In genomic region chr17:39755550-39756375, GRCh38 we compare ENCODE assay signal across 8 cellular contexts. TPM values are rescaled to one million over a fixed set of nuclear protein-coding genes. Genes with fewer than 3 reads are reported as not detected.
A peak's percentile ranks its signal among the peaks of the same experiment; 100 is the strongest.
DNase-seq lines count a peak whose midpoint lies in the region; ATAC-seq and TF ChIP-seq lines count a peak whose summit lies in the region.

No MANE protein-coding gene starts in this region.

- no peak overlapping the region for H4K91ac ChIP-seq in trophoblast cell (ENCODE audit: low read depth, low read length)

- no peak overlapping the region for H4K8ac ChIP-seq in trophoblast cell (ENCODE audit: low read depth, low read length)

- H2AFZ ChIP-seq in trophoblast cell (ENCODE audit: insufficient read depth, low read length, poor library complexity): no peak overlapping the region

- peaks cover 53% of the 10 kb centered on the region for H3K4me1 Mint-ChIP-seq in activated CD4-positive, alpha-beta T cell treated with anti-CD3 and anti-CD28 coated beads, Interleukin-2, amount 10 ng/mL, durations not matched to agents 24 days and 14 days

- H3K36me3 ChIP-seq in heart left ventricle: no peaks in the 10 kb centered on the region
- H3K36me3 ChIP-seq in esophagus (ENCODE audit: control insufficient read depth in 2 of 2, insufficient read depth in 2 of 2, low read length in 1 of 2): no peaks in the 10 kb centered on the region
- H3K36me3 ChIP-seq in trophoblast cell (ENCODE audit: control insufficient read depth in 1 of 2, insufficient read depth in 2 of 2, low read length in 2 of 2): no peaks in the 10 kb centered on the region
- no peaks in the 10 kb centered on the region for H3K36me3 ChIP-seq in SJCRH30

- peak overlapping the region; percentile 66 for H3K4me3 Mint-ChIP-seq in activated CD4-positive, alpha-beta T cell treated with anti-CD3 and anti-CD28 coated beads, Interleukin-2, amount 10 ng/mL, durations not matched to agents 24 days and 14 days

- no peak overlapping the region for H2BK120ac ChIP-seq in trophoblast cell (ENCODE audit: insufficient read depth, low read length, poor library complexity)

- no peak overlapping the region for H3K4me3 ChIP-seq in heart left ventricle
- no peak overlapping the region for H3K4me3 ChIP-seq in esophagus (ENCODE audit: low read depth in 1 of 2, low read length in 2 of 2)
- H3K4me3 ChIP-seq in trophoblast cell (ENCODE audit: low read depth, low read length): no peak overlapping the region
- H3K4me3 ChIP-seq in SJCRH30: no peak overlapping the region

- H3K4me1 ChIP-seq in heart left ventricle (peaks cover 0 to 43% (median 19%) of the 10 kb centered on the region in 12 donors), esophagus (ENCODE audit: control insufficient read depth in 2 of 2, insufficient read depth in 2 of 2, low read length in 1 of 2) (peaks cover 2 to 13% of the 10 kb centered on the region in 2 donors), trophoblast cell (ENCODE audit: control insufficient read depth in 1 of 2, insufficient read depth in 2 of 2, low read length in 2 of 2) (peaks cover 0 to 8% of the 10 kb centered on the region in 2 experiments), SJCRH30 (no peaks in the 10 kb centered on the region)

- H3K18ac ChIP-seq in trophoblast cell (ENCODE audit: low read length): no peak overlapping the region

- H3K9ac ChIP-seq in trophoblast cell (ENCODE audit: low read length): no peak overlapping the region

- ATAC-seq in heart left ventricle (no peak), Right ventricle myocardium superior (ENCODE audit: poor library complexity) (no peak)

- 62 to 69% (median 65%) methylated on average over 18 of the region's 18 CpGs for WGBS in heart left ventricle, 4 donors
- 56 to 68% methylated on average over 18 of the region's 18 CpGs for WGBS in esophagus, 2 donors
- no CpG with 5 or more reads among the region's 18 CpGs for WGBS in trophoblast cell (ENCODE audit: extremely low coverage, insufficient coverage, insufficient read length)

- H3K27me3 Mint-ChIP-seq in activated CD4-positive, alpha-beta T cell treated with anti-CD3 and anti-CD28 coated beads, Interleukin-2, amount 10 ng/mL, durations not matched to agents 24 days and 14 days: no peaks in the 10 kb centered on the region

- H3K23ac ChIP-seq in trophoblast cell (ENCODE audit: low read length): no peak overlapping the region

- peaks cover 8% of the 10 kb centered on the region for H3K79me2 ChIP-seq in trophoblast cell (ENCODE audit: control insufficient read depth, insufficient read depth, low read length, poor library complexity)

- intact Hi-C loops in heart left ventricle (cut with DNase I): loop anchor here in 7 of 10 donors (2.0 to 10.0 kb wide), 3 partner anchors 133 to 219 kb away; no protein-coding TSS in a partner anchor
- intact Hi-C loops in Right ventricle myocardium superior (cut with DNase I): loop anchor here (10.0 kb wide), 1 partner anchor 211 kb away; no protein-coding TSS in a partner anchor
- intact Hi-C loops in activated CD4-positive, alpha-beta T cell treated with anti-CD3 and anti-CD28 coated beads, Interleukin-2, amount 10 ng/mL, durations not matched to agents 24 days and 14 days (cut with micrococcal nuclease): loop anchor here (5.0 to 10.0 kb wide), 2 partner anchors 37 to 169 kb away; partner anchors contain the start of genes LRRC3C and ORMDL3

- no peaks in the 10 kb centered on the region for H3K9me3 Mint-ChIP-seq in activated CD4-positive, alpha-beta T cell treated with anti-CD3 and anti-CD28 coated beads, Interleukin-2, amount 10 ng/mL, durations not matched to agents 24 days and 14 days

- no peak for DNase-seq in heart left ventricle
- DNase-seq in Right ventricle myocardium superior: no peak
- peak; percentile 83 for DNase-seq in activated CD4-positive, alpha-beta T cell treated with anti-CD3 and anti-CD28 coated beads, Interleukin-2, amount 10 ng/mL, durations not matched to agents 24 days and 14 days
- DNase-seq in stimulated activated CD8-positive, alpha-beta memory T cell treated with anti-CD3 and anti-CD28 coated beads, Interleukin-12 subunit alpha, Interleukin-12 subunit beta, amount 100 ng/mL, for 4 hours (ENCODE audit: low read depth): peak; percentile 45
- no peak for DNase-seq in trophoblast cell
- no peak for DNase-seq in SJCRH30
- DNase-seq in NCI-H1436 (lab: John Stamatoyannopoulos, UW): no peak

- H2AK5ac ChIP-seq in trophoblast cell (ENCODE audit: low read length): no peak overlapping the region

- TF ChIP-seq POLR2A in heart left ventricle (IDR thresholded peaks at IDR 0.05): no peak

- H3K4ac ChIP-seq in trophoblast cell (ENCODE audit: low read depth, low read length): no peak overlapping the region

- TF ChIP-seq CTCF in heart left ventricle (IDR thresholded peaks at IDR 0.05): no peak

- H2BK5ac ChIP-seq in trophoblast cell (ENCODE audit: low read depth, low read length, poor library complexity): no peak overlapping the region

- H3K27ac Mint-ChIP-seq in activated CD4-positive, alpha-beta T cell treated with anti-CD3 and anti-CD28 coated beads, Interleukin-2, amount 10 ng/mL, durations not matched to agents 24 days and 14 days: peak overlapping the region; percentile 91

- H3K27ac ChIP-seq in heart left ventricle (peak overlapping the region in 11 of 12 donors; percentile 30 to 98 (median 94)), esophagus (ENCODE audit: low read depth in 2 of 2, low read length in 1 of 2) (peak overlapping the region; percentile 4 to 90), trophoblast cell (ENCODE audit: low read depth, low read length) (no peak overlapping the region), SJCRH30 (no peak overlapping the region)

- H3K79me1 ChIP-seq in trophoblast cell (ENCODE audit: low read length): peaks cover 10% of the 10 kb centered on the region

- H3K36me3 Mint-ChIP-seq in activated CD4-positive, alpha-beta T cell treated with anti-CD3 and anti-CD28 coated beads, Interleukin-2, amount 10 ng/mL, durations not matched to agents 24 days and 14 days (ENCODE audit: low read depth): no peaks in the 10 kb centered on the region

- H2BK12ac ChIP-seq in trophoblast cell (ENCODE audit: low read length): no peak overlapping the region

- no peaks in the 10 kb centered on the region for H3K9me3 ChIP-seq in heart left ventricle
- H3K9me3 ChIP-seq in esophagus (ENCODE audit: control insufficient read depth in 2 of 2, insufficient read depth in 1 of 2, low read depth in 1 of 2, low read length in 1 of 2): no peaks in the 10 kb centered on the region
- peaks cover 4% of the 10 kb centered on the region for H3K9me3 ChIP-seq in trophoblast cell (ENCODE audit: insufficient read depth, low read depth, low read length)
- no peaks in the 10 kb centered on the region for H3K9me3 ChIP-seq in SJCRH30 (replicated peaks)

- H3K14ac ChIP-seq in trophoblast cell (ENCODE audit: low read length): no peak overlapping the region

- H3K4me2 ChIP-seq in trophoblast cell (ENCODE audit: low read length): no peak overlapping the region

- no peak overlapping the region for H4K12ac ChIP-seq in trophoblast cell (ENCODE audit: low read depth, low read length)

- H3K27me3 ChIP-seq in heart left ventricle: peaks cover 0 to 2% (median 0%) of the 10 kb centered on the region in 9 donors
- no peaks in the 10 kb centered on the region for H3K27me3 ChIP-seq in esophagus (ENCODE audit: control insufficient read depth in 1 of 2, insufficient read depth in 2 of 2, low read length in 2 of 2)
- no peaks in the 10 kb centered on the region for H3K27me3 ChIP-seq in trophoblast cell (ENCODE audit: insufficient read depth, low read length)
- H3K27me3 ChIP-seq in SJCRH30: peaks cover 8% of the 10 kb centered on the region; the same call in 1 of the 2 replicates

RNA-seq across cellular contexts. Expression of gene GRB7, which starts 18.0 kb away (rescaled TPM):
- total RNA-seq in heart left ventricle: 1 to 10 TPM in 7 of 9 donors, under 1 TPM in 2; 0.48 to 8.2 (median 1.7) TPM
- 1 to 10 TPM in 1 of 2 donors, under 1 TPM in 1; 0.57 to 1.3 TPM for polyA plus RNA-seq in heart left ventricle
- 2.2 TPM for total RNA-seq in Right ventricle myocardium superior
- 0.30 TPM in 1 of 2 replicates, not detected in the other for total RNA-seq in activated CD4-positive, alpha-beta T cell treated with anti-CD3 and anti-CD28 coated beads, Interleukin-2, amount 10 ng/mL, durations not matched to agents 24 days and 14 days
- 10 to 100 TPM; 43.7 to 55.0 TPM for polyA plus RNA-seq in esophagus
- polyA plus RNA-seq in trophoblast cell (2013): 28.4 and 29.4 TPM in 2 replicates
- total RNA-seq in SJCRH30 (2014; rRNA removed; shearing (Covaris generic)): not detected in 2 replicates

RNA-seq across cellular contexts. Expression of gene MIEN1, which starts 25.4 kb away (rescaled TPM):
- 10 to 100 TPM; 34.3 to 98.1 (median 53.3) TPM for total RNA-seq in heart left ventricle
- 100 to 1,000 TPM in 1 of 2 donors, 10 to 100 TPM in 1; 87.6 to 159 TPM for polyA plus RNA-seq in heart left ventricle
- total RNA-seq in Right ventricle myocardium superior: 50.4 TPM
- 29.8 and 33.4 TPM in 2 replicates for total RNA-seq in activated CD4-positive, alpha-beta T cell treated with anti-CD3 and anti-CD28 coated beads, Interleukin-2, amount 10 ng/mL, durations not matched to agents 24 days and 14 days
- polyA plus RNA-seq in esophagus: 10 to 100 TPM; 57.5 to 98.6 TPM
- 44.1 and 45.7 TPM in 2 replicates for polyA plus RNA-seq in trophoblast cell (2013)
- total RNA-seq in SJCRH30 (2014; rRNA removed; shearing (Covaris generic)): 23.6 and 25.8 TPM in 2 replicates

RNA-seq across cellular contexts. Expression of gene ERBB2, which starts 55.9 kb away (rescaled TPM):
- 10 to 100 TPM; 51.4 to 95.1 (median 79.3) TPM for total RNA-seq in heart left ventricle
- polyA plus RNA-seq in heart left ventricle: 10 to 100 TPM; 29.7 to 77.4 TPM
- total RNA-seq in Right ventricle myocardium superior: 64.2 TPM
- 3.1 and 4.3 TPM in 2 replicates for total RNA-seq in activated CD4-positive, alpha-beta T cell treated with anti-CD3 and anti-CD28 coated beads, Interleukin-2, amount 10 ng/mL, durations not matched to agents 24 days and 14 days
- polyA plus RNA-seq in esophagus: 10 to 100 TPM; 68.4 to 98.1 TPM
- 30.7 and 30.9 TPM in 2 replicates for polyA plus RNA-seq in trophoblast cell (2013)
- 8.7 and 9.1 TPM in 2 replicates for total RNA-seq in SJCRH30 (2014; rRNA removed; shearing (Covaris generic))

Comparison
In these comparisons a context has a peak if more than half of its experiments do, and no peak if none do; other contexts are left out.
1. DNase-seq: peak in activated CD4-positive, alpha-beta T cell treated with anti-CD3 and anti-CD28 coated beads, Interleukin-2, amount 10 ng/mL, durations not matched to agents 24 days and 14 days (single experiment) and stimulated activated CD8-positive, alpha-beta memory T cell treated with anti-CD3 and anti-CD28 coated beads, Interleukin-12 subunit alpha, Interleukin-12 subunit beta, amount 100 ng/mL, for 4 hours (single experiment); none in heart left ventricle (0 of 5), Right ventricle myocardium superior (single experiment), trophoblast cell (0 of 2), SJCRH30 (0 of 2) and NCI-H1436 (single experiment).
2. H3K27ac ChIP-seq: peak in heart left ventricle (11 of 12) and esophagus (2 of 2); none in trophoblast cell (single experiment) and SJCRH30 (single experiment).